ENCODE assay signal across 8 cellular contexts in the genomic region with DNA sequence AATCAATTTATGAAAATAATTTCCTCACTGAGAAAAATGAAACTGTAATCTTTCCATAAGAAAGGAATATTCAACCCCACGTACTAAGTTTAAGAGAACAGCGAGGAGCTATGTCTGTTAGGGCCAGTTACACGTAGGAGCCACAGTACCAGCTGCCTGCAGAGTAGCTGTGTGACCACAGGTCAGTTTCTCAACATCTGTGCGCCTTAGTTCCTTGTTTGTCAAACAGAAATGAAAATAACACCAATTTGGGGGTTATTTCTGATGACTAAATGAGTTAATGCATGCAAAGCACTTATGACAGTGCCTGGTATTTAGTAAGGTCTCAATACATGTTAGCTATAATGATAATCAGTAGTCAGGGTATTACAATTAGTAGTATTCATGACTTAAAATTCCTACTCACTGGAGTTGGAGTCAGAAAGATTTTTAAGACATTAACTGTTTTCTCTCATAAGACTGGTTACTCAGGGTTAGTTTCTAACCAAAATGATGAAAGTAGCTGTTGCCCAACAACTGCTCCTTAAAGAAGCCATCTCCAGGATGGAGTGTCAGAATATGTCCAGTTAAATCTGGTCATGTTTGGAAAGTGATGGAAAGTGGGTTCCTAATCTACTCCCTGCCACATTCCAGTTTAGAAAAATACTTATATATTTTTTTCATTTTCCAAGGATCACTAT.
DNase-seq lines count a peak whose midpoint lies in the region; ATAC-seq and TF ChIP-seq lines count a peak whose summit lies in the region.

No MANE protein-coding gene starts in this region.

- no peaks in the 10 kb centered on the region for H3K9me3 Mint-ChIP-seq in naive thymus-derived CD8-positive, alpha-beta T cell

- H3K27ac Mint-ChIP-seq in naive thymus-derived CD8-positive, alpha-beta T cell = no peak overlapping the region

- no peak overlapping the region for H3K4me3 Mint-ChIP-seq in naive thymus-derived CD8-positive, alpha-beta T cell

- no peak for TF ChIP-seq CTCF in GM13977 (IDR thresholded peaks at IDR 0.05; ENCODE audit: extremely low read depth, insufficient read depth, missing control alignments)

- ATAC-seq in GM21526 (IDR thresholded peaks at IDR 0.05; ENCODE audit: low FRiP score, unreplicated experiment) = peak; percentile 79
- peak; percentile 58 for ATAC-seq in HG03457 (IDR thresholded peaks at IDR 0.05; ENCODE audit: unreplicated experiment)
- ATAC-seq in naive thymus-derived CD8-positive, alpha-beta T cell = no peak
- no peak for ATAC-seq in left lobe of liver

- in situ Hi-C loops in GM13977 (cut with MboI; ENCODE audit: low pct_unique_long_range_greater_than_20kb, low sequenced_read_pairs, unreplicated experiment) = no loop called here

- H3K36me3 Mint-ChIP-seq in naive thymus-derived CD8-positive, alpha-beta T cell = no peaks in the 10 kb centered on the region

- peak; percentile 44 for DNase-seq in GM13977 (ENCODE audit: low spot score)
- DNase-seq in fibroblast of peridontal ligament (ENCODE audit: extremely low read depth) = peak; percentile 67
- no peak for DNase-seq in effector CD4-positive, alpha-beta T cell
- no peak for DNase-seq in naive thymus-derived CD8-positive, alpha-beta T cell
- no peak for DNase-seq in DMS114 treated with DMSO at 0.1 percent for 48 hours (lab: John Stamatoyannopoulos, UW; ENCODE audit: unreplicated experiment)
- DNase-seq in left lobe of liver (ENCODE audit: low spot score) = no peak

- H3K4me1 Mint-ChIP-seq in naive thymus-derived CD8-positive, alpha-beta T cell = peaks cover 7 to 22% (median 8%) of the 10 kb centered on the region in 4 donors

- peaks cover 0 to 14% (median 9%) of the 10 kb centered on the region in 5 donors for H3K27me3 Mint-ChIP-seq in naive thymus-derived CD8-positive, alpha-beta T cell

- POLR2A ChIA-PET in naive thymus-derived CD8-positive, alpha-beta T cell (lab: Charles Lee) = no interaction called here

Comparison
In these comparisons a context has a peak if more than half of its experiments do, and no peak if none do; other contexts are left out.
1. DNase-seq: peak in GM13977 (single experiment) and fibroblast of peridontal ligament (single experiment); none in effector CD4-positive, alpha-beta T cell (single experiment), naive thymus-derived CD8-positive, alpha-beta T cell (0 of 10), DMS114 treated with DMSO at 0.1 percent for 48 hours (single experiment) and left lobe of liver (single experiment).
2. ATAC-seq: peak in GM21526 (single experiment) and HG03457 (single experiment); none in naive thymus-derived CD8-positive, alpha-beta T cell (0 of 2) and left lobe of liver (single experiment).